ENCODE assay signal across 9 cellular contexts in the genomic region with DNA sequence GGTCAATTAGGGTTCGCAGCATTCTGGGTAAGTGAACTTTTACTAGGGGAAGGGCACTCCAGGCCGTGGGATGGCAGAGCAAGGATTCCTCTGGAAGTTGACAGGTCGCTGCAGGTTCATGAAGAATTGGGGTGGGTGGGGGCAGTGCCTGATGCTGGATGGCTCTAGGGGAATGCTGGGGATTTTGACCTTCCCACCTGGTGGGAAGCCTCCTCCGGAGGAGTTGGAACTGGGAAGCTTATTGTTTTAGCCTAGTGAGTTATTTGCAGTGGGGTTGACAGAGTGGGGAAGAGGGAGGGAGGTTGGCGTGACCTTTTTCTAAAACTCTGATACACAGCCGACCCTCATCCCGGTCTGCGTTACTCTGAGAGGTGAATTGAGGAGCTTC. TPM values are rescaled to one million over a fixed set of nuclear protein-coding genes. Genes with fewer than 3 reads are reported as not detected.
DNase-seq lines count a peak whose midpoint lies in the region; ATAC-seq and TF ChIP-seq lines count a peak whose summit lies in the region.
"Had no signal": no experiment of that assay in that cellular context is flagged by ENCODE, and none has a peak within 500 bp of the region (broad histone marks: within the 10 kb centered on the region; RNA-seq: fewer than 3 reads in every experiment).

No MANE protein-coding gene starts in this region.

- H3K27me3 ChIP-seq in brain microvascular endothelial cell (replicated peaks) (peaks cover 39% of the 10 kb centered on the region), lung (ENCODE audit: control insufficient read depth, insufficient read depth) (no peaks in the 10 kb centered on the region), thymus (ENCODE audit: control insufficient read depth, insufficient read depth) (no peaks in the 10 kb centered on the region), aorta (ENCODE audit: control insufficient read depth in 1 of 2, insufficient read depth in 2 of 2, low read length in 1 of 2) (no peaks in the 10 kb centered on the region)

- H3K27me3 Mint-ChIP-seq in activated CD8-positive, alpha-beta memory T cell treated with anti-CD3 and anti-CD28 coated beads, Interleukin-2, amount 10 ng/mL, durations not matched to agents 7 days and 5 days, result peaks cover 55% of the 10 kb centered on the region

- peak overlapping the region; percentile 50 for H3K4me3 Mint-ChIP-seq in activated CD8-positive, alpha-beta memory T cell treated with anti-CD3 and anti-CD28 coated beads, Interleukin-2, amount 10 ng/mL, durations not matched to agents 7 days and 5 days

- WGBS in lung, 2 donors, result 56 to 73% methylated on average over 8 of the region's 8 CpGs
- WGBS in thymus, result 90% methylated on average over 8 of the region's 8 CpGs
- 67 to 70% methylated on average over 8 of the region's 8 CpGs for WGBS in aorta, 2 donors

- no peaks in the 10 kb centered on the region for H3K9me3 ChIP-seq in lung (ENCODE audit: control insufficient read depth in 2 of 2, insufficient read depth in 1 of 2, low read length in 1 of 2)
- H3K9me3 ChIP-seq in thymus (ENCODE audit: control insufficient read depth), result no peaks in the 10 kb centered on the region
- H3K9me3 ChIP-seq in aorta (ENCODE audit: control insufficient read depth, low read length), result no peaks in the 10 kb centered on the region

- H3K4me1 Mint-ChIP-seq in activated CD8-positive, alpha-beta memory T cell treated with anti-CD3 and anti-CD28 coated beads, Interleukin-2, amount 10 ng/mL, durations not matched to agents 7 days and 5 days, result peaks cover 4% of the 10 kb centered on the region

- CTCF ChIA-PET in activated CD8-positive, alpha-beta memory T cell treated with anti-CD3 and anti-CD28 coated beads, Interleukin-2, amount 10 ng/mL, durations not matched to agents 7 days and 5 days (lab: Charles Lee), result interaction anchor here (0.8 to 1.1 kb wide), 5 partner anchors 26 to 69 kb away, joined by 3 to 6 read pairs (median 3); no protein-coding TSS in a partner anchor

- no peak for ATAC-seq in activated CD8-positive, alpha-beta memory T cell treated with anti-CD3 and anti-CD28 coated beads, Interleukin-2, amount 10 ng/mL, durations not matched to agents 7 days and 5 days
- ATAC-seq in lung (ENCODE audit: insufficient read depth, low FRiP score) (no peak), HG02759 (IDR thresholded peaks at IDR 0.05; ENCODE audit: unreplicated experiment) (no peak), aorta (ENCODE audit: low FRiP score) (no peak)

- H3K27ac Mint-ChIP-seq in activated CD8-positive, alpha-beta memory T cell treated with anti-CD3 and anti-CD28 coated beads, Interleukin-2, amount 10 ng/mL, durations not matched to agents 7 days and 5 days, result no peak overlapping the region

- TF ChIP-seq CTCF in brain microvascular endothelial cell (IDR thresholded peaks at IDR 0.05; ENCODE audit: low read depth, low read length, missing control alignments) (no peak), lung (IDR thresholded peaks at IDR 0.05; ENCODE audit: control extremely low read depth, extremely low read depth) (no peak)

- intact Hi-C loops in aorta (cut with DNase I), result no loop called here

- H3K36me3 ChIP-seq in brain microvascular endothelial cell (replicated peaks), result no peaks in the 10 kb centered on the region
- H3K36me3 ChIP-seq in lung (ENCODE audit: control insufficient read depth in 2 of 2, insufficient read depth in 2 of 2, low read length in 2 of 2), result no peaks in the 10 kb centered on the region
- H3K36me3 ChIP-seq in thymus (ENCODE audit: control insufficient read depth, insufficient read depth), result no peaks in the 10 kb centered on the region
- H3K36me3 ChIP-seq in aorta (ENCODE audit: control insufficient read depth in 1 of 2, insufficient read depth in 2 of 2, low read length in 1 of 2), result no peaks in the 10 kb centered on the region

- H3K4me1 ChIP-seq in lung (ENCODE audit: control insufficient read depth in 2 of 2, insufficient read depth in 2 of 2, low read length in 2 of 2) (peaks cover 0 to 9% of the 10 kb centered on the region in 2 donors), thymus (ENCODE audit: control insufficient read depth, insufficient read depth, low read length) (peaks cover 27% of the 10 kb centered on the region), aorta (ENCODE audit: control insufficient read depth in 1 of 2, insufficient read depth in 2 of 2, low read length in 2 of 2) (no peaks in the 10 kb centered on the region)

- no peak for DNase-seq in activated CD8-positive, alpha-beta memory T cell treated with anti-CD3 and anti-CD28 coated beads, Interleukin-2, amount 10 ng/mL, durations not matched to agents 7 days and 5 days
- no peak for DNase-seq in activated CD8-positive, alpha-beta memory T cell treated with anti-CD3 and anti-CD28 coated beads, Interleukin-2, amount 50 U/mL, for 4 hours
- DNase-seq in brain microvascular endothelial cell, result no peak
- no peak for DNase-seq in lung (ENCODE audit: low spot score)
- DNase-seq in iPS-NIHi7 (ENCODE audit: extremely low spot score), result no peak
- DNase-seq in aorta, result no peak
- DNase-seq: cortex of kidney had no signal

- H3K36me3 Mint-ChIP-seq in activated CD8-positive, alpha-beta memory T cell treated with anti-CD3 and anti-CD28 coated beads, Interleukin-2, amount 10 ng/mL, durations not matched to agents 7 days and 5 days, result no peaks in the 10 kb centered on the region

- H3K4me3 ChIP-seq in brain microvascular endothelial cell (ENCODE audit: low read depth, low read length), result peak overlapping the region; percentile 45
- peak overlapping the region; percentile 52 for H3K4me3 ChIP-seq in lung
- H3K4me3 ChIP-seq in thymus (ENCODE audit: low read length), result peak overlapping the region; percentile 69
- no peak overlapping the region for H3K4me3 ChIP-seq in aorta (ENCODE audit: low read length in 2 of 2)

- H3K27ac ChIP-seq in brain microvascular endothelial cell, result no peak overlapping the region
- no peak overlapping the region for H3K27ac ChIP-seq in lung (ENCODE audit: low read depth in 1 of 2, low read length in 1 of 2)
- H3K27ac ChIP-seq in thymus (ENCODE audit: low read depth), result no peak overlapping the region
- no peak overlapping the region for H3K27ac ChIP-seq in aorta (ENCODE audit: low read depth in 1 of 2, low read length in 2 of 2)

- in situ Hi-C loops in brain microvascular endothelial cell (cut with HindIII; ENCODE audit: low pct_ligation_motif_present, low sequenced_read_pairs), result no loop called here

- no peaks in the 10 kb centered on the region for H3K9me3 Mint-ChIP-seq in activated CD8-positive, alpha-beta memory T cell treated with anti-CD3 and anti-CD28 coated beads, Interleukin-2, amount 10 ng/mL, durations not matched to agents 7 days and 5 days (ENCODE audit: low read depth)

RNA-seq across cellular contexts. Expression of a gene that starts 0.6 kb away (rescaled TPM):
- total RNA-seq in activated CD8-positive, alpha-beta memory T cell treated with anti-CD3 and anti-CD28 coated beads, Interleukin-2, amount 10 ng/mL, durations not matched to agents 7 days and 5 days, result under 1 TPM; 0.14 to 0.23 TPM
- total RNA-seq in lung, result 1 to 10 TPM; 1.7 to 3.6 TPM
- polyA plus RNA-seq in lung, result under 1 TPM; 0.38 to 0.71 TPM
- 0.84 TPM for polyA plus RNA-seq in thymus
- under 1 TPM; 0.32 to 0.96 TPM for total RNA-seq in aorta
- polyA plus RNA-seq in aorta, result under 1 TPM; 0.50 to 0.74 TPM

RNA-seq across cellular contexts. Expression of a gene that starts 31.1 kb away (rescaled TPM):
- 10 to 100 TPM; 21.0 to 23.7 TPM for total RNA-seq in activated CD8-positive, alpha-beta memory T cell treated with anti-CD3 and anti-CD28 coated beads, Interleukin-2, amount 10 ng/mL, durations not matched to agents 7 days and 5 days
- 10 to 100 TPM; 29.2 to 32.0 TPM for total RNA-seq in lung
- polyA plus RNA-seq in lung, result 10 to 100 TPM; 32.7 to 44.2 TPM
- 22.0 TPM for polyA plus RNA-seq in thymus
- 10 to 100 TPM; 25.3 to 28.5 TPM for total RNA-seq in aorta
- polyA plus RNA-seq in aorta, result 10 to 100 TPM; 23.0 to 25.3 TPM

RNA-seq across cellular contexts. Expression of a gene that starts 33.8 kb away (rescaled TPM):
- 10 to 100 TPM; 89.1 to 97.0 TPM for total RNA-seq in activated CD8-positive, alpha-beta memory T cell treated with anti-CD3 and anti-CD28 coated beads, Interleukin-2, amount 10 ng/mL, durations not matched to agents 7 days and 5 days
- total RNA-seq in lung, result 10 to 100 TPM; 84.1 to 89.3 TPM
- 10 to 100 TPM; 66.2 to 81.8 TPM for polyA plus RNA-seq in lung
- 95.7 TPM for polyA plus RNA-seq in thymus
- 10 to 100 TPM; 68.2 to 84.2 TPM for total RNA-seq in aorta
- polyA plus RNA-seq in aorta, result 10 to 100 TPM; 74.3 to 74.4 TPM

RNA-seq across cellular contexts. Expression of a gene that starts 47.3 kb away (rescaled TPM):
- total RNA-seq in activated CD8-positive, alpha-beta memory T cell treated with anti-CD3 and anti-CD28 coated beads, Interleukin-2, amount 10 ng/mL, durations not matched to agents 7 days and 5 days, result under 1 TPM; 0.12 to 0.18 TPM
- total RNA-seq in lung, result under 1 TPM; 0.34 to 0.40 TPM
- under 1 TPM; 0.14 to 0.57 TPM for polyA plus RNA-seq in lung
- 1.1 TPM for polyA plus RNA-seq in thymus
- total RNA-seq in aorta, result not detected
- polyA plus RNA-seq in aorta, result under 1 TPM in 1 of 2 donors, not detected in 1; 0.49 TPM

Comparison
In these comparisons a context has a peak if more than half of its experiments do, and no peak if none do; other contexts are left out.
1. H3K4me3 ChIP-seq: peak in brain microvascular endothelial cell (single experiment), lung (single experiment) and thymus (single experiment); none in aorta (0 of 2).